ENCODE assay signal across 1 cellular context in the genomic region with DNA sequence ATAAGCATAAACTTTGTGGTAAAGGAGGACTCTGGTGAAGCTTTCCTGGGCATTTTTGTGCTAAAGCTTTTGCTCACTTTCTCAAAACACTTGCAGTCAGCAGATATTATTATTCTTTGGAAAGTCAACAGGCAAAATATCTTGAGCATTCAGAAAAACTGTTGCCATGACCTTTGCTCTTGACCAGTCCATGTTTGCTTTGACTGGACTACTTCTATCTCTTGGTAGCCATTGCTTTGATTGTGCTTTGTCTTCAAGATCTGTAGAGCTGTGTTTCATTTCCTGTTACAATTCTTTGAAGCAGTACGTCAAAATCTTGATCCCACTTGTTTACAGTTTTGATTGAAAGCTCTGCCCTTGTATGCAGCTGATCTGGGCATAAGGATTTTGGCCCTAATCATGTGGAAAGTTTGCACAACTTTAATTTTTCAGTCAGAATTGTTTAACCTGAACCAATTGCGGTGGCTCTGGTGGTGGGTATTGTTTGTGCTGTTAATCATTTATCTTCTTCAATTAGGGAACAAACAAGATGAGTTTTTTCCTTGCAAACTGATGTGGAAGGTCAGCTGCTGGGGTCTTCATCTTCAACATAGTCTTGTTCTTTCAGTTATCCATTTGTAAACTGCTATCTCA.
TF ChIP-seq lines count a peak whose summit lies in the region.

No MANE protein-coding gene starts in this region.

TF ChIP-seq in HepG2, 621 proteins besides CTCF, POLR2A, EP300 and RAD21 (continued from another document and continues in another):
- TF ChIP-seq, protein P1, sequence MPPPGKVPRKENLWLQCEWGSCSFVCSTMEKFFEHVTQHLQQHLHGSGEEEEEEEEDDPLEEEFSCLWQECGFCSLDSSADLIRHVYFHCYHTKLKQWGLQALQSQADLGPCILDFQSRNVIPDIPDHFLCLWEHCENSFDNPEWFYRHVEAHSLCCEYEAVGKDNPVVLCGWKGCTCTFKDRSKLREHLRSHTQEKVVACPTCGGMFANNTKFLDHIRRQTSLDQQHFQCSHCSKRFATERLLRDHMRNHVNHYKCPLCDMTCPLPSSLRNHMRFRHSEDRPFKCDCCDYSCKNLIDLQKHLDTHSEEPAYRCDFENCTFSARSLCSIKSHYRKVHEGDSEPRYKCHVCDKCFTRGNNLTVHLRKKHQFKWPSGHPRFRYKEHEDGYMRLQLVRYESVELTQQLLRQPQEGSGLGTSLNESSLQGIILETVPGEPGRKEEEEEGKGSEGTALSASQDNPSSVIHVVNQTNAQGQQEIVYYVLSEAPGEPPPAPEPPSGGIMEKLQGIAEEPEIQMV (CRISPR knock-in tag; IDR thresholded peaks at IDR 0.05; ENCODE audit: low read depth) = no peak
- no peak for TF ChIP-seq ZNF17 (CRISPR knock-in tag; IDR thresholded peaks at IDR 0.05)
- TF ChIP-seq ZNF570 (CRISPR knock-in tag; IDR thresholded peaks at IDR 0.05; ENCODE audit: borderline replicate concordance) = no peak
- TF ChIP-seq NRL (CRISPR knock-in tag; IDR thresholded peaks at IDR 0.05; ENCODE audit: borderline replicate concordance) = no peak
- peak; percentile 30; the same call in 1 of the 2 replicates for TF ChIP-seq TGIF2 (CRISPR knock-in tag; IDR thresholded peaks at IDR 0.05)
- TF ChIP-seq AKAP8 (CRISPR knock-in tag; IDR thresholded peaks at IDR 0.05) = no peak
- TF ChIP-seq, protein P2, sequence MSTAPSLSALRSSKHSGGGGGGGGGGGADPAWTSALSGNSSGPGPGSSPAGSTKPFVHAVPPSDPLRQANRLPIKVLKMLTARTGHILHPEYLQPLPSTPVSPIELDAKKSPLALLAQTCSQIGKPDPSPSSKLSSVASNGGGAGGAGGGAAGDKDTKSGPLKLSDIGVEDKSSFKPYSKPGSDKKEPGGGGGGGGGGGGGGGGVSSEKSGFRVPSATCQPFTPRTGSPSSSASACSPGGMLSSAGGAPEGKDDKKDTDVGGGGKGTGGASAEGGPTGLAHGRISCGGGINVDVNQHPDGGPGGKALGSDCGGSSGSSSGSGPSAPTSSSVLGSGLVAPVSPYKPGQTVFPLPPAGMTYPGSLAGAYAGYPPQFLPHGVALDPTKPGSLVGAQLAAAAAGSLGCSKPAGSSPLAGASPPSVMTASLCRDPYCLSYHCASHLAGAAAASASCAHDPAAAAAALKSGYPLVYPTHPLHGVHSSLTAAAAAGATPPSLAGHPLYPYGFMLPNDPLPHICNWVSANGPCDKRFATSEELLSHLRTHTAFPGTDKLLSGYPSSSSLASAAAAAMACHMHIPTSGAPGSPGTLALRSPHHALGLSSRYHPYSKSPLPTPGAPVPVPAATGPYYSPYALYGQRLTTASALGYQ (CRISPR knock-in tag; IDR thresholded peaks at IDR 0.05) = no peak
- TF ChIP-seq TCF7 (IDR thresholded peaks at IDR 0.05; ENCODE audit: low read depth) = peak; percentile 75
- no peak for TF ChIP-seq ZFP36L1 (CRISPR knock-in tag; IDR thresholded peaks at IDR 0.05)
- TF ChIP-seq, protein P3, sequence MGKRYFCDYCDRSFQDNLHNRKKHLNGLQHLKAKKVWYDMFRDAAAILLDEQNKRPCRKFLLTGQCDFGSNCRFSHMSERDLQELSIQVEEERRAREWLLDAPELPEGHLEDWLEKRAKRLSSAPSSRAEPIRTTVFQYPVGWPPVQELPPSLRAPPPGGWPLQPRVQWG (CRISPR knock-in tag; IDR thresholded peaks at IDR 0.05; ENCODE audit: borderline replicate concordance, low read depth) = no peak
- TF ChIP-seq ZNF136 (CRISPR knock-in tag; IDR thresholded peaks at IDR 0.05; ENCODE audit: low read depth) = no peak
- no peak for TF ChIP-seq ZNF552 (CRISPR knock-in tag; IDR thresholded peaks at IDR 0.05; ENCODE audit: borderline replicate concordance)
- no peak for TF ChIP-seq NR2F2 (IDR thresholded peaks at IDR 0.05; ENCODE audit: borderline replicate concordance, low read depth)
- TF ChIP-seq, protein P4, sequence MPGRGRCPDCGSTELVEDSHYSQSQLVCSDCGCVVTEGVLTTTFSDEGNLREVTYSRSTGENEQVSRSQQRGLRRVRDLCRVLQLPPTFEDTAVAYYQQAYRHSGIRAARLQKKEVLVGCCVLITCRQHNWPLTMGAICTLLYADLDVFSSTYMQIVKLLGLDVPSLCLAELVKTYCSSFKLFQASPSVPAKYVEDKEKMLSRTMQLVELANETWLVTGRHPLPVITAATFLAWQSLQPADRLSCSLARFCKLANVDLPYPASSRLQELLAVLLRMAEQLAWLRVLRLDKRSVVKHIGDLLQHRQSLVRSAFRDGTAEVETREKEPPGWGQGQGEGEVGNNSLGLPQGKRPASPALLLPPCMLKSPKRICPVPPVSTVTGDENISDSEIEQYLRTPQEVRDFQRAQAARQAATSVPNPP (CRISPR knock-in tag; IDR thresholded peaks at IDR 0.05) = no peak
- no peak for TF ChIP-seq TAF15 (IDR thresholded peaks at IDR 0.05; ENCODE audit: low read depth, low read length, poor library complexity, severe bottlenecking)
- TF ChIP-seq ZNF615 (CRISPR knock-in tag; IDR thresholded peaks at IDR 0.05; ENCODE audit: borderline replicate concordance) = no peak
- no peak for TF ChIP-seq U2AF2 (IDR thresholded peaks at IDR 0.05; ENCODE audit: low read depth, low read length)
- no peak for TF ChIP-seq BHLHE40 (IDR thresholded peaks at IDR 0.05; ENCODE audit: low read length)
- TF ChIP-seq, protein P5, sequence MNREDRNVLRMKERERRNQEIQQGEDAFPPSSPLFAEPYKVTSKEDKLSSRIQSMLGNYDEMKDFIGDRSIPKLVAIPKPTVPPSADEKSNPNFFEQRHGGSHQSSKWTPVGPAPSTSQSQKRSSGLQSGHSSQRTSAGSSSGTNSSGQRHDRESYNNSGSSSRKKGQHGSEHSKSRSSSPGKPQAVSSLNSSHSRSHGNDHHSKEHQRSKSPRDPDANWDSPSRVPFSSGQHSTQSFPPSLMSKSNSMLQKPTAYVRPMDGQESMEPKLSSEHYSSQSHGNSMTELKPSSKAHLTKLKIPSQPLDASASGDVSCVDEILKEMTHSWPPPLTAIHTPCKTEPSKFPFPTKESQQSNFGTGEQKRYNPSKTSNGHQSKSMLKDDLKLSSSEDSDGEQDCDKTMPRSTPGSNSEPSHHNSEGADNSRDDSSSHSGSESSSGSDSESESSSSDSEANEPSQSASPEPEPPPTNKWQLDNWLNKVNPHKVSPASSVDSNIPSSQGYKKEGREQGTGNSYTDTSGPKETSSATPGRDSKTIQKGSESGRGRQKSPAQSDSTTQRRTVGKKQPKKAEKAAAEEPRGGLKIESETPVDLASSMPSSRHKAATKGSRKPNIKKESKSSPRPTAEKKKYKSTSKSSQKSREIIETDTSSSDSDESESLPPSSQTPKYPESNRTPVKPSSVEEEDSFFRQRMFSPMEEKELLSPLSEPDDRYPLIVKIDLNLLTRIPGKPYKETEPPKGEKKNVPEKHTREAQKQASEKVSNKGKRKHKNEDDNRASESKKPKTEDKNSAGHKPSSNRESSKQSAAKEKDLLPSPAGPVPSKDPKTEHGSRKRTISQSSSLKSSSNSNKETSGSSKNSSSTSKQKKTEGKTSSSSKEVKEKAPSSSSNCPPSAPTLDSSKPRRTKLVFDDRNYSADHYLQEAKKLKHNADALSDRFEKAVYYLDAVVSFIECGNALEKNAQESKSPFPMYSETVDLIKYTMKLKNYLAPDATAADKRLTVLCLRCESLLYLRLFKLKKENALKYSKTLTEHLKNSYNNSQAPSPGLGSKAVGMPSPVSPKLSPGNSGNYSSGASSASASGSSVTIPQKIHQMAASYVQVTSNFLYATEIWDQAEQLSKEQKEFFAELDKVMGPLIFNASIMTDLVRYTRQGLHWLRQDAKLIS (CRISPR knock-in tag; IDR thresholded peaks at IDR 0.05) = no peak
- no peak for TF ChIP-seq NFRKB (IDR thresholded peaks at IDR 0.05)
- TF ChIP-seq ZFP41 (CRISPR knock-in tag; IDR thresholded peaks at IDR 0.05; ENCODE audit: borderline replicate concordance) = no peak
- TF ChIP-seq TBX2 (CRISPR knock-in tag; IDR thresholded peaks at IDR 0.05; ENCODE audit: borderline replicate concordance) = no peak
- TF ChIP-seq, protein P6, sequence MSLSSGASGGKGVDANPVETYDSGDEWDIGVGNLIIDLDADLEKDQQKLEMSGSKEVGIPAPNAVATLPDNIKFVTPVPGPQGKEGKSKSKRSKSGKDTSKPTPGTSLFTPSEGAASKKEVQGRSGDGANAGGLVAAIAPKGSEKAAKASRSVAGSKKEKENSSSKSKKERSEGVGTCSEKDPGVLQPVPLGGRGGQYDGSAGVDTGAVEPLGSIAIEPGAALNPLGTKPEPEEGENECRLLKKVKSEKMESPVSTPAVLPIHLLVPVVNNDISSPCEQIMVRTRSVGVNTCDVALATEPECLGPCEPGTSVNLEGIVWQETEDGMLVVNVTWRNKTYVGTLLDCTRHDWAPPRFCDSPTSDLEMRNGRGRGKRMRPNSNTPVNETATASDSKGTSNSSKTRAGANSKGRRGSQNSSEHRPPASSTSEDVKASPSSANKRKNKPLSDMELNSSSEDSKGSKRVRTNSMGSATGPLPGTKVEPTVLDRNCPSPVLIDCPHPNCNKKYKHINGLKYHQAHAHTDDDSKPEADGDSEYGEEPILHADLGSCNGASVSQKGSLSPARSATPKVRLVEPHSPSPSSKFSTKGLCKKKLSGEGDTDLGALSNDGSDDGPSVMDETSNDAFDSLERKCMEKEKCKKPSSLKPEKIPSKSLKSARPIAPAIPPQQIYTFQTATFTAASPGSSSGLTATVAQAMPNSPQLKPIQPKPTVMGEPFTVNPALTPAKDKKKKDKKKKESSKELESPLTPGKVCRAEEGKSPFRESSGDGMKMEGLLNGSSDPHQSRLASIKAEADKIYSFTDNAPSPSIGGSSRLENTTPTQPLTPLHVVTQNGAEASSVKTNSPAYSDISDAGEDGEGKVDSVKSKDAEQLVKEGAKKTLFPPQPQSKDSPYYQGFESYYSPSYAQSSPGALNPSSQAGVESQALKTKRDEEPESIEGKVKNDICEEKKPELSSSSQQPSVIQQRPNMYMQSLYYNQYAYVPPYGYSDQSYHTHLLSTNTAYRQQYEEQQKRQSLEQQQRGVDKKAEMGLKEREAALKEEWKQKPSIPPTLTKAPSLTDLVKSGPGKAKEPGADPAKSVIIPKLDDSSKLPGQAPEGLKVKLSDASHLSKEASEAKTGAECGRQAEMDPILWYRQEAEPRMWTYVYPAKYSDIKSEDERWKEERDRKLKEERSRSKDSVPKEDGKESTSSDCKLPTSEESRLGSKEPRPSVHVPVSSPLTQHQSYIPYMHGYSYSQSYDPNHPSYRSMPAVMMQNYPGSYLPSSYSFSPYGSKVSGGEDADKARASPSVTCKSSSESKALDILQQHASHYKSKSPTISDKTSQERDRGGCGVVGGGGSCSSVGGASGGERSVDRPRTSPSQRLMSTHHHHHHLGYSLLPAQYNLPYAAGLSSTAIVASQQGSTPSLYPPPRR (CRISPR knock-in tag; IDR thresholded peaks at IDR 0.05; ENCODE audit: borderline replicate concordance) = no peak
- no peak for TF ChIP-seq ZNF709 (CRISPR knock-in tag; IDR thresholded peaks at IDR 0.05)
- TF ChIP-seq ZNF790 (CRISPR knock-in tag; IDR thresholded peaks at IDR 0.05; ENCODE audit: borderline replicate concordance) = no peak
- TF ChIP-seq, protein P7, sequence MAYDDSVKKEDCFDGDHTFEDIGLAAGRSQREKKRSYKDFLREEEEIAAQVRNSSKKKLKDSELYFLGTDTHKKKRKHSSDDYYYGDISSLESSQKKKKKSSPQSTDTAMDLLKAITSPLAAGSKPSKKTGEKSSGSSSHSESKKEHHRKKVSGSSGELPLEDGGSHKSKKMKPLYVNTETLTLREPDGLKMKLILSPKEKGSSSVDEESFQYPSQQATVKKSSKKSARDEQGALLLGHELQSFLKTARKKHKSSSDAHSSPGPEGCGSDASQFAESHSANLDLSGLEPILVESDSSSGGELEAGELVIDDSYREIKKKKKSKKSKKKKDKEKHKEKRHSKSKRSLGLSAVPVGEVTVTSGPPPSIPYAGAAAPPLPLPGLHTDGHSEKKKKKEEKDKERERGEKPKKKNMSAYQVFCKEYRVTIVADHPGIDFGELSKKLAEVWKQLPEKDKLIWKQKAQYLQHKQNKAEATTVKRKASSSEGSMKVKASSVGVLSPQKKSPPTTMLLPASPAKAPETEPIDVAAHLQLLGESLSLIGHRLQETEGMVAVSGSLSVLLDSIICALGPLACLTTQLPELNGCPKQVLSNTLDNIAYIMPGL (CRISPR knock-in tag; IDR thresholded peaks at IDR 0.05; ENCODE audit: borderline replicate concordance in 1 of 2, low read depth in 1 of 2) = no peak
- TF ChIP-seq, protein P8, sequence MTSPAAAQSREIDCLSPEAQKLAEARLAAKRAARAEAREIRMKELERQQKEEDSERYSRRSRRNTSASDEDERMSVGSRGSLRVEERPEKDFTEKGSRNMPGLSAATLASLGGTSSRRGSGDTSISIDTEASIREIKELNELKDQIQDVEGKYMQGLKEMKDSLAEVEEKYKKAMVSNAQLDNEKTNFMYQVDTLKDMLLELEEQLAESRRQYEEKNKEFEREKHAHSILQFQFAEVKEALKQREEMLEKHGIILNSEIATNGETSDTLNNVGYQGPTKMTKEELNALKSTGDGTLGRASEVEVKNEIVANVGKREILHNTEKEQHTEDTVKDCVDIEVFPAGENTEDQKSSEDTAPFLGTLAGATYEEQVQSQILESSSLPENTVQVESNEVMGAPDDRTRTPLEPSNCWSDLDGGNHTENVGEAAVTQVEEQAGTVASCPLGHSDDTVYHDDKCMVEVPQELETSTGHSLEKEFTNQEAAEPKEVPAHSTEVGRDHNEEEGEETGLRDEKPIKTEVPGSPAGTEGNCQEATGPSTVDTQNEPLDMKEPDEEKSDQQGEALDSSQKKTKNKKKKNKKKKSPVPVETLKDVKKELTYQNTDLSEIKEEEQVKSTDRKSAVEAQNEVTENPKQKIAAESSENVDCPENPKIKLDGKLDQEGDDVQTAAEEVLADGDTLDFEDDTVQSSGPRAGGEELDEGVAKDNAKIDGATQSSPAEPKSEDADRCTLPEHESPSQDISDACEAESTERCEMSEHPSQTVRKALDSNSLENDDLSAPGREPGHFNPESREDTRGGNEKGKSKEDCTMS (CRISPR knock-in tag; conservative IDR thresholded peaks at IDR 0.05) = no peak
- TF ChIP-seq, protein P9, sequence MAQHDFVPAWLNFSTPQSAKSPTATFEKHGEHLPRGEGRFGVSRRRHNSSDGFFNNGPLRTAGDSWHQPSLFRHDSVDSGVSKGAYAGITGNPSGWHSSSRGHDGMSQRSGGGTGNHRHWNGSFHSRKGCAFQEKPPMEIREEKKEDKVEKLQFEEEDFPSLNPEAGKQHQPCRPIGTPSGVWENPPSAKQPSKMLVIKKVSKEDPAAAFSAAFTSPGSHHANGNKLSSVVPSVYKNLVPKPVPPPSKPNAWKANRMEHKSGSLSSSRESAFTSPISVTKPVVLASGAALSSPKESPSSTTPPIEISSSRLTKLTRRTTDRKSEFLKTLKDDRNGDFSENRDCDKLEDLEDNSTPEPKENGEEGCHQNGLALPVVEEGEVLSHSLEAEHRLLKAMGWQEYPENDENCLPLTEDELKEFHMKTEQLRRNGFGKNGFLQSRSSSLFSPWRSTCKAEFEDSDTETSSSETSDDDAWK (CRISPR knock-in tag; IDR thresholded peaks at IDR 0.05) = no peak
- TF ChIP-seq IRF2 (CRISPR knock-in tag; IDR thresholded peaks at IDR 0.05) = no peak
- peak; percentile 75 for TF ChIP-seq PPARG (CRISPR knock-in tag; conservative IDR thresholded peaks at IDR 0.05)
- TF ChIP-seq ZNF747 (CRISPR knock-in tag; IDR thresholded peaks at IDR 0.05; ENCODE audit: borderline replicate concordance) = no peak
- TF ChIP-seq, protein P10, sequence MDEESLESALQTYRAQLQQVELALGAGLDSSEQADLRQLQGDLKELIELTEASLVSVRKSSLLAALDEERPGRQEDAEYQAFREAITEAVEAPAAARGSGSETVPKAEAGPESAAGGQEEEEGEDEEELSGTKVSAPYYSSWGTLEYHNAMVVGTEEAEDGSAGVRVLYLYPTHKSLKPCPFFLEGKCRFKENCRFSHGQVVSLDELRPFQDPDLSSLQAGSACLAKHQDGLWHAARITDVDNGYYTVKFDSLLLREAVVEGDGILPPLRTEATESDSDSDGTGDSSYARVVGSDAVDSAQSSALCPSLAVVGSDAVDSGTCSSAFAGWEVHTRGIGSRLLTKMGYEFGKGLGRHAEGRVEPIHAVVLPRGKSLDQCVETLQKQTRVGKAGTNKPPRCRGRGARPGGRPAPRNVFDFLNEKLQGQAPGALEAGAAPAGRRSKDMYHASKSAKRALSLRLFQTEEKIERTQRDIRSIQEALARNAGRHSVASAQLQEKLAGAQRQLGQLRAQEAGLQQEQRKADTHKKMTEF (CRISPR knock-in tag; IDR thresholded peaks at IDR 0.05) = no peak
